In the genomic region with DNA sequence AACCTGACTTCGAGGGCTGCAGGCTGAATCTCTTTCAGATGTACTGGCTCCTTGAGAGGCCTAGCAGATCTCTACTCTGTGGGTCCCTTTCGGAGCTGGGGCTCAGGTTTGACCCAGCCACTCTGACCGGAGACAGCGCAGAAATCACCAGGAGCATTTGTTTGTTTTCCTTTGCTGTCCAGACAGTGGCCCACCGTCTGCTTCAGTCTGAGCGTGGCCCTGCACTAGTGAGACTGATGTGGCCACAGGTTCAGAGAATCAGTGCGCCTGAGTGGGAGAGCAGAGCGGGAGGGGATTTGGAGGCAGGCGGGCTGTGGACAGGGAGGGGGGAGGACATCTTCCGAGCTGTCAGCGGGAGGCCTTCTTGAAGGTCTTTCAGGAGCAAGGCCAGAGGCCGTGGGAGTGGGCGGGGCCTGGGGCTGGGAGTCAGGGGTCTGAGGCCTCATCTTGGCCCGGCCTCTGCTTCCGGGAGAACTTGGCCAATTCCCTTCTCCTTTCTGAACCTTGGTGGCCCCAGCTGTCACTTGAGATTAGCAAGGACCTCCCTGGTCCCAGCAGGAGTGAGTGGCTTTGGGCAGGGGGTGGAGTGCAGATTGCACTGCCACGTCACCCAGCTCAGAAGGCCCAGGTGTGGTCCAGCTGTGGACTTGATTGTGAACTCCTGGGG, we compare ENCODE assay signal across 1 cellular context.
A peak's percentile ranks its signal among the peaks of the same experiment; 100 is the strongest.
TF ChIP-seq lines count a peak whose summit lies in the region.

No MANE protein-coding gene starts in this region.

TF ChIP-seq in K562, 482 proteins besides CTCF, POLR2A, EP300 and RAD21 (continued from another document and continues in another):
- TF ChIP-seq, protein P1, sequence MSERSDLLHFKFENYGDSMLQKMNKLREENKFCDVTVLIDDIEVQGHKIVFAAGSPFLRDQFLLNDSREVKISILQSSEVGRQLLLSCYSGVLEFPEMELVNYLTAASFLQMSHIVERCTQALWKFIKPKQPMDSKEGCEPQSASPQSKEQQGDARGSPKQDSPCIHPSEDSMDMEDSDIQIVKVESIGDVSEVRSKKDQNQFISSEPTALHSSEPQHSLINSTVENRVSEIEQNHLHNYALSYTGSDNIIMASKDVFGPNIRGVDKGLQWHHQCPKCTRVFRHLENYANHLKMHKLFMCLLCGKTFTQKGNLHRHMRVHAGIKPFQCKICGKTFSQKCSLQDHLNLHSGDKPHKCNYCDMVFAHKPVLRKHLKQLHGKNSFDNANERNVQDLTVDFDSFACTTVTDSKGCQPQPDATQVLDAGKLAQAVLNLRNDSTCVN (CRISPR knock-in tag; IDR thresholded peaks at IDR 0.05), result no peak
- TF ChIP-seq L3MBTL2 (IDR thresholded peaks at IDR 0.05) (no peak), ETV6 (IDR thresholded peaks at IDR 0.05; ENCODE audit: borderline replicate concordance in 1 of 2, low read depth in 2 of 2, low read length in 1 of 2) (peak in 1 of 2 experiments; percentile 57; a peak in 1 of 4 replicates), ETV6 (CRISPR knock-in tag; IDR thresholded peaks at IDR 0.05; ENCODE audit: borderline replicate concordance) (no peak), DMBX1 (CRISPR knock-in tag; IDR thresholded peaks at IDR 0.05; ENCODE audit: borderline replicate concordance) (peak; percentile 80; the same call in 1 of the 2 replicates), CCNT2 (IDR thresholded peaks at IDR 0.05; ENCODE audit: borderline replicate concordance, extremely low read depth, insufficient read length, low read depth, low read length) (peak; percentile 43), GTF2F1 (IDR thresholded peaks at IDR 0.05; ENCODE audit: low read depth, low read length) (no peak), RCOR1 (IDR thresholded peaks at IDR 0.05; ENCODE audit: borderline replicate concordance in 1 of 2, low read depth in 2 of 2, low read length in 2 of 2) (peak; percentile 59 to 85; a peak in 3 of 4 replicates), RHOXF2B (CRISPR knock-in tag; conservative IDR thresholded peaks at IDR 0.05) (no peak), SPI1 (IDR thresholded peaks at IDR 0.05; ENCODE audit: borderline replicate concordance, low read depth, low read length) (peak; percentile 61), NFE2 (IDR thresholded peaks at IDR 0.05; ENCODE audit: low read depth) (peak; percentile 63), MTA3 (IDR thresholded peaks at IDR 0.05; ENCODE audit: borderline replicate concordance) (no peak; the same call in 1 of the 2 replicates), ZBTB7A (IDR thresholded peaks at IDR 0.05; ENCODE audit: borderline replicate concordance, control insufficient read depth, low read depth, low read length) (peak; percentile 70; the same call in 1 of the 2 replicates), FOXK2 (conservative IDR thresholded peaks at IDR 0.05 in 1 of 2, IDR thresholded peaks at IDR 0.05 in 1 of 2; ENCODE audit: low read depth in 2 of 2) (no peak), ZKSCAN8 (CRISPR knock-in tag; IDR thresholded peaks at IDR 0.05) (no peak), MYC (IDR thresholded peaks at IDR 0.05; ENCODE audit: low read depth, low read length) (no peak), MYC (CRISPR knock-in tag; IDR thresholded peaks at IDR 0.05; ENCODE audit: borderline replicate concordance, low read depth) (no peak), SP1 (CRISPR knock-in tag; IDR thresholded peaks at IDR 0.05) (0 out of 2 replicates have a peak, but pooled peaks have one; percentile 41), MYNN (IDR thresholded peaks at IDR 0.05) (peak; percentile 85), MYNN (CRISPR knock-in tag; IDR thresholded peaks at IDR 0.05) (no peak), ZKSCAN1 (IDR thresholded peaks at IDR 0.05; ENCODE audit: low read depth, low read length) (no peak), OTX1 (CRISPR knock-in tag; IDR thresholded peaks at IDR 0.05) (no peak), FOXP1 (CRISPR knock-in tag; IDR thresholded peaks at IDR 0.05) (no peak), NR2C1 (IDR thresholded peaks at IDR 0.05) (no peak), NR2C1 (tag; IDR thresholded peaks at IDR 0.05) (peak; percentile 31; the same call in 1 of the 2 replicates), NEUROD1 (IDR thresholded peaks at IDR 0.05; ENCODE audit: borderline replicate concordance, low read depth, low read length, partially characterized antibody) (peak; percentile 52), CBFA2T2 (conservative IDR thresholded peaks at IDR 0.05) (peak; percentile 96), MBD2 (IDR thresholded peaks at IDR 0.05; ENCODE audit: borderline replicate concordance, low read depth) (peak; percentile 59; the same call in 1 of the 2 replicates), EZH2 (IDR thresholded peaks at IDR 0.05; ENCODE audit: borderline replicate concordance, low read depth, low read length) (no peak), ATF7 (IDR thresholded peaks at IDR 0.05) (peak; percentile 79), NONO (IDR thresholded peaks at IDR 0.05; ENCODE audit: low read depth in 2 of 2, low read length in 1 of 2) (no peak), SNIP1 (IDR thresholded peaks at IDR 0.05; ENCODE audit: low read depth) (no peak), SRF (CRISPR knock-in tag; IDR thresholded peaks at IDR 0.05) (peak in 1 of 2 experiments; percentile 69; a peak in 1 of 4 replicates), ZFX (CRISPR knock-in tag; IDR thresholded peaks at IDR 0.05) (peak; percentile 65), PCBP2 (IDR thresholded peaks at IDR 0.05; ENCODE audit: low read depth, low read length, poor library complexity, severe bottlenecking) (no peak), ZBTB1 (CRISPR knock-in tag; IDR thresholded peaks at IDR 0.05; ENCODE audit: borderline replicate concordance, low read depth) (no peak), ZNF212 (CRISPR knock-in tag; IDR thresholded peaks at IDR 0.05) (no peak), ZNF561 (CRISPR knock-in tag; conservative IDR thresholded peaks at IDR 0.05) (no peak), PML (IDR thresholded peaks at IDR 0.05; ENCODE audit: low read length) (peak; percentile 87), HDAC8 (tag; IDR thresholded peaks at IDR 0.05) (no peak)
- TF ChIP-seq, protein P2, sequence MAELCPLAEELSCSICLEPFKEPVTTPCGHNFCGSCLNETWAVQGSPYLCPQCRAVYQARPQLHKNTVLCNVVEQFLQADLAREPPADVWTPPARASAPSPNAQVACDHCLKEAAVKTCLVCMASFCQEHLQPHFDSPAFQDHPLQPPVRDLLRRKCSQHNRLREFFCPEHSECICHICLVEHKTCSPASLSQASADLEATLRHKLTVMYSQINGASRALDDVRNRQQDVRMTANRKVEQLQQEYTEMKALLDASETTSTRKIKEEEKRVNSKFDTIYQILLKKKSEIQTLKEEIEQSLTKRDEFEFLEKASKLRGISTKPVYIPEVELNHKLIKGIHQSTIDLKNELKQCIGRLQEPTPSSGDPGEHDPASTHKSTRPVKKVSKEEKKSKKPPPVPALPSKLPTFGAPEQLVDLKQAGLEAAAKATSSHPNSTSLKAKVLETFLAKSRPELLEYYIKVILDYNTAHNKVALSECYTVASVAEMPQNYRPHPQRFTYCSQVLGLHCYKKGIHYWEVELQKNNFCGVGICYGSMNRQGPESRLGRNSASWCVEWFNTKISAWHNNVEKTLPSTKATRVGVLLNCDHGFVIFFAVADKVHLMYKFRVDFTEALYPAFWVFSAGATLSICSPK (IDR thresholded peaks at IDR 0.05; ENCODE audit: borderline replicate concordance), result no peak
- TF ChIP-seq, protein P3, sequence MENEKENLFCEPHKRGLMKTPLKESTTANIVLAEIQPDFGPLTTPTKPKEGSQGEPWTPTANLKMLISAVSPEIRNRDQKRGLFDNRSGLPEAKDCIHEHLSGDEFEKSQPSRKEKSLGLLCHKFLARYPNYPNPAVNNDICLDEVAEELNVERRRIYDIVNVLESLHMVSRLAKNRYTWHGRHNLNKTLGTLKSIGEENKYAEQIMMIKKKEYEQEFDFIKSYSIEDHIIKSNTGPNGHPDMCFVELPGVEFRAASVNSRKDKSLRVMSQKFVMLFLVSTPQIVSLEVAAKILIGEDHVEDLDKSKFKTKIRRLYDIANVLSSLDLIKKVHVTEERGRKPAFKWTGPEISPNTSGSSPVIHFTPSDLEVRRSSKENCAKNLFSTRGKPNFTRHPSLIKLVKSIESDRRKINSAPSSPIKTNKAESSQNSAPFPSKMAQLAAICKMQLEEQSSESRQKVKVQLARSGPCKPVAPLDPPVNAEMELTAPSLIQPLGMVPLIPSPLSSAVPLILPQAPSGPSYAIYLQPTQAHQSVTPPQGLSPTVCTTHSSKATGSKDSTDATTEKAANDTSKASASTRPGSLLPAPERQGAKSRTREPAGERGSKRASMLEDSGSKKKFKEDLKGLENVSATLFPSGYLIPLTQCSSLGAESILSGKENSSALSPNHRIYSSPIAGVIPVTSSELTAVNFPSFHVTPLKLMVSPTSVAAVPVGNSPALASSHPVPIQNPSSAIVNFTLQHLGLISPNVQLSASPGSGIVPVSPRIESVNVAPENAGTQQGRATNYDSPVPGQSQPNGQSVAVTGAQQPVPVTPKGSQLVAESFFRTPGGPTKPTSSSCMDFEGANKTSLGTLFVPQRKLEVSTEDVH (IDR thresholded peaks at IDR 0.05; ENCODE audit: low read depth, partially characterized antibody), result peak; percentile 26
- TF ChIP-seq, protein P4, sequence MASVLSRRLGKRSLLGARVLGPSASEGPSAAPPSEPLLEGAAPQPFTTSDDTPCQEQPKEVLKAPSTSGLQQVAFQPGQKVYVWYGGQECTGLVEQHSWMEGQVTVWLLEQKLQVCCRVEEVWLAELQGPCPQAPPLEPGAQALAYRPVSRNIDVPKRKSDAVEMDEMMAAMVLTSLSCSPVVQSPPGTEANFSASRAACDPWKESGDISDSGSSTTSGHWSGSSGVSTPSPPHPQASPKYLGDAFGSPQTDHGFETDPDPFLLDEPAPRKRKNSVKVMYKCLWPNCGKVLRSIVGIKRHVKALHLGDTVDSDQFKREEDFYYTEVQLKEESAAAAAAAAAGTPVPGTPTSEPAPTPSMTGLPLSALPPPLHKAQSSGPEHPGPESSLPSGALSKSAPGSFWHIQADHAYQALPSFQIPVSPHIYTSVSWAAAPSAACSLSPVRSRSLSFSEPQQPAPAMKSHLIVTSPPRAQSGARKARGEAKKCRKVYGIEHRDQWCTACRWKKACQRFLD (CRISPR knock-in tag; IDR thresholded peaks at IDR 0.05), result 0 out of 2 replicates have a peak, but pooled peaks have one; percentile 68
- TF ChIP-seq, protein P5, sequence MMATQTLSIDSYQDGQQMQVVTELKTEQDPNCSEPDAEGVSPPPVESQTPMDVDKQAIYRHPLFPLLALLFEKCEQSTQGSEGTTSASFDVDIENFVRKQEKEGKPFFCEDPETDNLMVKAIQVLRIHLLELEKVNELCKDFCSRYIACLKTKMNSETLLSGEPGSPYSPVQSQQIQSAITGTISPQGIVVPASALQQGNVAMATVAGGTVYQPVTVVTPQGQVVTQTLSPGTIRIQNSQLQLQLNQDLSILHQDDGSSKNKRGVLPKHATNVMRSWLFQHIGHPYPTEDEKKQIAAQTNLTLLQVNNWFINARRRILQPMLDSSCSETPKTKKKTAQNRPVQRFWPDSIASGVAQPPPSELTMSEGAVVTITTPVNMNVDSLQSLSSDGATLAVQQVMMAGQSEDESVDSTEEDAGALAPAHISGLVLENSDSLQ (IDR thresholded peaks at IDR 0.05), result peak; percentile 90
- TF ChIP-seq, protein P6, sequence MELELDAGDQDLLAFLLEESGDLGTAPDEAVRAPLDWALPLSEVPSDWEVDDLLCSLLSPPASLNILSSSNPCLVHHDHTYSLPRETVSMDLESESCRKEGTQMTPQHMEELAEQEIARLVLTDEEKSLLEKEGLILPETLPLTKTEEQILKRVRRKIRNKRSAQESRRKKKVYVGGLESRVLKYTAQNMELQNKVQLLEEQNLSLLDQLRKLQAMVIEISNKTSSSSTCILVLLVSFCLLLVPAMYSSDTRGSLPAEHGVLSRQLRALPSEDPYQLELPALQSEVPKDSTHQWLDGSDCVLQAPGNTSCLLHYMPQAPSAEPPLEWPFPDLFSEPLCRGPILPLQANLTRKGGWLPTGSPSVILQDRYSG (tag; conservative IDR thresholded peaks at IDR 0.05; ENCODE audit: low read depth), result peak; percentile 95
